In the genomic region with DNA sequence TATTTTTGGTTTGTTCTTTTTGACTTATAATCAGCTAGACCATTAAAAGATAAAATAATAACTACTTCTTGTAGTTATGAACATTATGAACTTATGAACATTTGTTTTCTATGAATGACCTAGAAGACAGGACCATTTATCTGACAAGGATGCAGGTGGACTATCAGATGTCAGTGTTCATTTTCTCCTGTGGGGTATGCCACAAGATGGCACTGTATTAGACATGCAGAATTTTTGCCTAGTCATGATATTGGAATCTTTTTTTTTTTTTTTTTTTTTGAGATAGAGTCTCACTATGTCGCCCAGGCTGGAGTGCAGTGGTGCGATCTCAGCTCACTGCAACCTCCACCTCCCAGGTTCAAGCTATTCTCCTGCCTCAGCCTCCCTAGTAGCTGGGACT, we compare ENCODE assay signal across 1 cellular context.
TF ChIP-seq lines count a peak whose summit lies in the region.

No MANE protein-coding gene starts in this region.

TF ChIP-seq in A549, 52 proteins besides CTCF, POLR2A, EP300 and RAD21:
- TF ChIP-seq NFE2L2 (conservative IDR thresholded peaks at IDR 0.05; ENCODE audit: low read length) (peak; percentile 92), MAFK (IDR thresholded peaks at IDR 0.05; ENCODE audit: partially characterized antibody) (peak; percentile 99), ZNF302 (CRISPR knock-in tag; IDR thresholded peaks at IDR 0.05) (0 out of 2 replicates have a peak, but pooled peaks have one; percentile 16)
